8 cellular contexts compared by ENCODE assay signal in genomic region chr3:4466783-4467521, GRCh38. TPM values are rescaled to one million over a fixed set of nuclear protein-coding genes. Genes with fewer than 3 reads are reported as not detected.
DNase-seq lines count a peak whose midpoint lies in the region; ATAC-seq and TF ChIP-seq lines count a peak whose summit lies in the region.

SUMF1 (minus strand) TSS chr3:4467269; CDS start chr3:4467245, 24 bp downstream.

- peak within 1 kb of the TSS; percentile 89 for H3K27ac ChIP-seq in hepatocyte
- peak within 1 kb of the TSS; percentile 77 for H3K27ac ChIP-seq in vagina

- H3K79me2 ChIP-seq in hepatocyte: peaks cover 18% of the 10 kb centered on the region

- H3K4me2 ChIP-seq in hepatocyte: peak within 1 kb of the TSS; percentile 75

- peak; percentile 94 for DNase-seq in GM13976 (ENCODE audit: low spot score)
- DNase-seq in NCI-H1092 treated with DMSO at 0.1 percent for 48 hours (lab: John Stamatoyannopoulos, UW): peak; percentile 29
- peak; percentile 67 for DNase-seq in T1000 (lab: John Stamatoyannopoulos, UW)
- DNase-seq in astrocyte of the hippocampus (ENCODE audit: low read depth, low spot score): peak; percentile 89
- DNase-seq in hepatocyte (ENCODE audit: low spot score): peak; percentile 91
- DNase-seq in renal cortical epithelial cell (ENCODE audit: low read depth): peak; percentile 70
- peak in 1 of 2 donors; percentile 88 for DNase-seq in vagina (ENCODE audit: extremely low spot score in 2 of 2)

- peak within 1 kb of the TSS; percentile 95 for H2AFZ ChIP-seq in hepatocyte

- no peak for TF ChIP-seq CTCF in GM13976 (IDR thresholded peaks at IDR 0.05; ENCODE audit: borderline replicate concordance, control extremely low read depth, extremely low read depth, insufficient read depth, missing control alignments)
- TF ChIP-seq CTCF in hepatocyte (IDR thresholded peaks at IDR 0.05; ENCODE audit: poor library complexity): no peak
- no peak for TF ChIP-seq CTCF in vagina (IDR thresholded peaks at IDR 0.05)

- intact Hi-C loops in vagina (cut with DNase I): no loop called here

- no peaks in the 10 kb centered on the region for H3K4me1 ChIP-seq in hepatocyte (ENCODE audit: insufficient read depth)
- peaks cover 9% of the 10 kb centered on the region for H3K4me1 ChIP-seq in vagina

- H4K20me1 ChIP-seq in hepatocyte (ENCODE audit: insufficient read depth, poor library complexity, severe bottlenecking): no peaks in the 10 kb centered on the region

- no peaks in the 10 kb centered on the region for H3K9me2 ChIP-seq in hepatocyte (replicated peaks; ENCODE audit: insufficient read depth)

- H3K4me3 ChIP-seq in hepatocyte: peak within 1 kb of the TSS; percentile 88
- H3K4me3 ChIP-seq in vagina: peak within 1 kb of the TSS; percentile 68 to 95

- H3K36me3 ChIP-seq in hepatocyte (replicated peaks; ENCODE audit: insufficient read depth, low read depth): no peaks in the 10 kb centered on the region
- H3K36me3 ChIP-seq in vagina: no peaks in the 10 kb centered on the region

- TF ChIP-seq POLR2A in vagina (IDR thresholded peaks at IDR 0.05): no peak

- no peaks in the 10 kb centered on the region for H3K27me3 ChIP-seq in hepatocyte
- H3K27me3 ChIP-seq in vagina: no peaks in the 10 kb centered on the region

- in situ Hi-C loops in GM13976 (cut with MboI; ENCODE audit: low sequenced_read_pairs, unreplicated experiment): no loop called here

- H3K9me3 ChIP-seq in hepatocyte (ENCODE audit: low read depth): no peaks in the 10 kb centered on the region
- no peaks in the 10 kb centered on the region for H3K9me3 ChIP-seq in vagina

- WGBS in hepatocyte (ENCODE audit: low lambda C conversion rate, missing lambda C conversion rate): under 1% methylated on average over 47 of the region's 47 CpGs

- ATAC-seq in HG02610 (IDR thresholded peaks at IDR 0.05; ENCODE audit: unreplicated experiment): peak; percentile 99

RNA-seq across cellular contexts. Expression of gene SUMF1, which starts in this region (rescaled TPM):
- total RNA-seq in hepatocyte (49.6 and 59.0 TPM in 2 replicates), renal cortical epithelial cell (94.0 and 121 TPM in 2 replicates), vagina (65.6 TPM)
- polyA plus RNA-seq in hepatocyte: 43.1 and 55.5 TPM in 2 replicates
